27 cellular contexts compared by ENCODE assay signal in the genomic region with DNA sequence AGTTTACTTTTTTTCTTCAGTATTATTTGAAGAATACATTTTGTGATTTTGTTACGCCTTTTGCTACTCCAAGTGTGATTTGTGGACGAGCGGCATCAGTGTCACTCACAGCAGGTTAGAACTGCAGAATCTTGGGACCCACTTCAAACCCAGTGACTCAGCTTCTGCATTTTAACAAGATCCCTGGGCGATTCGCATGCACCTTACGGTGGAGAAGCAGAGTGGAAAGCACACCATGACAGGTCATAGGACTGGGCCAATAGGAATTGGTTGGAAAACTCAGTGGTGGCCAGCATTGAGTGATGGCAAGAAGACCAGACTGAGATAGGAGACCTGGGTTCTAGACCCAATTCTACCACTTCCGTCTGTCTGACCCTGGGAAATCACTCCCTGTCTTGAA. TPM values are rescaled to one million over a fixed set of nuclear protein-coding genes. Genes with fewer than 3 reads are reported as not detected.
DNase-seq lines count a peak whose midpoint lies in the region; ATAC-seq and TF ChIP-seq lines count a peak whose summit lies in the region.
"Had no signal": no experiment of that assay in that cellular context is flagged by ENCODE, and none has a peak within 500 bp of the region (broad histone marks: within the 10 kb centered on the region; RNA-seq: fewer than 3 reads in every experiment).

No MANE protein-coding gene starts in this region.

- no peaks in the 10 kb centered on the region for H3K27me3 ChIP-seq in MG63
- H3K27me3 ChIP-seq: breast epithelium, esophagus squamous epithelium, gastrocnemius medialis, right lobe of liver had no signal

- H3K9me3 ChIP-seq in MG63, result no peaks in the 10 kb centered on the region
- no peaks in the 10 kb centered on the region for H3K9me3 ChIP-seq in mucosa of descending colon
- H3K9me3 ChIP-seq: breast epithelium, esophagus squamous epithelium, gastrocnemius medialis, right lobe of liver had no signal

- H3K4me3 Mint-ChIP-seq in activated naive CD4-positive, alpha-beta T cell treated with anti-CD3 and anti-CD28 coated beads, Interleukin-2, amount 50 U/mL, for 24 hours, result no peak overlapping the region
- no peak overlapping the region for H3K4me3 Mint-ChIP-seq in activated naive CD8-positive, alpha-beta T cell treated with anti-CD3 and anti-CD28 coated beads for 36 hours
- H3K4me3 Mint-ChIP-seq: nephron progenitor cell, type B pancreatic cell had no signal

- DNase-seq in activated naive CD4-positive, alpha-beta T cell treated with Interleukin-2 at 50 U/mL for 16 hours, result no peak
- peak; percentile 26 for DNase-seq in MG63
- DNase-seq in activated naive CD8-positive, alpha-beta T cell treated with anti-CD3 and anti-CD28 coated beads for 36 hours, result no peak
- DNase-seq in sciatic nerve (ENCODE audit: low spot score), result no peak
- DNase-seq in mucosa of descending colon, result no peak
- no peak for DNase-seq in COLO668 (lab: John Stamatoyannopoulos, UW; ENCODE audit: unreplicated experiment)
- no peak for DNase-seq in GM10266 (ENCODE audit: extremely low spot score)
- DNase-seq: activated CD8-positive, alpha-beta memory T cell treated with anti-CD3 and anti-CD28 coated beads for 24 hours; esophagus squamous epithelium; NCI-H1105 treated with DMSO at 0.1 percent for 48 hours; NCI-H2029; NCI-H226; NCI-H748 treated with DMSO at 0.1 percent for 48 hours; nephron progenitor cell; right lobe of liver; RPMI8226; T1000 had no signal

- peak overlapping the region; percentile 24 for H3K27ac Mint-ChIP-seq in activated naive CD4-positive, alpha-beta T cell treated with anti-CD3 and anti-CD28 coated beads, Interleukin-2, amount 50 U/mL, for 24 hours
- H3K27ac Mint-ChIP-seq in activated naive CD8-positive, alpha-beta T cell treated with anti-CD3 and anti-CD28 coated beads for 36 hours, result peak overlapping the region; percentile 79
- H3K27ac Mint-ChIP-seq: nephron progenitor cell, type B pancreatic cell had no signal

- TF ChIP-seq CTCF in mucosa of descending colon (IDR thresholded peaks at IDR 0.05) (no peak), GM10266 (IDR thresholded peaks at IDR 0.05; ENCODE audit: control insufficient read depth, insufficient read depth, low read depth, missing control alignments) (no peak)

- H3K36me3 Mint-ChIP-seq in activated naive CD4-positive, alpha-beta T cell treated with anti-CD3 and anti-CD28 coated beads, Interleukin-2, amount 50 U/mL, for 24 hours, result peaks cover 3% of the 10 kb centered on the region
- H3K36me3 Mint-ChIP-seq in activated naive CD8-positive, alpha-beta T cell treated with anti-CD3 and anti-CD28 coated beads for 36 hours, result peaks cover 4% of the 10 kb centered on the region
- H3K36me3 Mint-ChIP-seq: type B pancreatic cell had no signal

- H3K36me3 ChIP-seq in MG63 (no peaks in the 10 kb centered on the region), mucosa of descending colon (ENCODE audit: low read depth) (no peaks in the 10 kb centered on the region)
- H3K36me3 ChIP-seq: breast epithelium, esophagus squamous epithelium, gastrocnemius medialis, right lobe of liver had no signal

- H3K4me1 ChIP-seq in mucosa of descending colon (ENCODE audit: low read depth), result no peaks in the 10 kb centered on the region
- H3K4me1 ChIP-seq: breast epithelium, gastrocnemius medialis, parathyroid adenoma, right lobe of liver had no signal

- no peaks in the 10 kb centered on the region for H3K9me3 Mint-ChIP-seq in activated naive CD4-positive, alpha-beta T cell treated with anti-CD3 and anti-CD28 coated beads, Interleukin-2, amount 50 U/mL, for 24 hours
- H3K9me3 Mint-ChIP-seq in activated naive CD8-positive, alpha-beta T cell treated with anti-CD3 and anti-CD28 coated beads for 36 hours, result peaks cover 4% of the 10 kb centered on the region
- H3K9me3 Mint-ChIP-seq: nephron progenitor cell had no signal

- ATAC-seq in sciatic nerve (peak; percentile 7), mucosa of descending colon (no peak)
- ATAC-seq: HCT116, left lobe of liver, right lobe of liver, SK-N-SH treated with all-trans-retinoic acid at 6 μM for 48 hours had no signal

- no peaks in the 10 kb centered on the region for H3K27me3 Mint-ChIP-seq in activated naive CD4-positive, alpha-beta T cell treated with anti-CD3 and anti-CD28 coated beads, Interleukin-2, amount 50 U/mL, for 24 hours
- peaks cover 2% of the 10 kb centered on the region for H3K27me3 Mint-ChIP-seq in activated naive CD8-positive, alpha-beta T cell treated with anti-CD3 and anti-CD28 coated beads for 36 hours
- H3K27me3 Mint-ChIP-seq: type B pancreatic cell had no signal

- intact Hi-C loops in sciatic nerve (cut with DNase I), result no loop called here
- intact Hi-C loops in mucosa of descending colon (cut with DNase I, micrococcal nuclease), result no loop called here

- H3K4me3 ChIP-seq in MG63 (no peak overlapping the region), mucosa of descending colon (no peak overlapping the region)
- H3K4me3 ChIP-seq: breast epithelium, coronary artery, esophagus squamous epithelium, gastrocnemius medialis, right lobe of liver had no signal

- H3K4me1 Mint-ChIP-seq in activated naive CD4-positive, alpha-beta T cell treated with anti-CD3 and anti-CD28 coated beads, Interleukin-2, amount 50 U/mL, for 24 hours, result peaks cover 49% of the 10 kb centered on the region
- peaks cover 62% of the 10 kb centered on the region for H3K4me1 Mint-ChIP-seq in activated naive CD8-positive, alpha-beta T cell treated with anti-CD3 and anti-CD28 coated beads for 36 hours
- H3K4me1 Mint-ChIP-seq: nephron progenitor cell had no signal

RNA-seq across cellular contexts. Expression of a gene that starts 26.3 kb away (rescaled TPM):
- not detected in 2 replicates for total RNA-seq in MG63 (2014; rRNA removed; shearing (Covaris generic); ENCODE audit: low replicate concordance)
- total RNA-seq in activated naive CD8-positive, alpha-beta T cell treated with anti-CD3 and anti-CD28 coated beads for 36 hours, result 10 to 100 TPM; 45.6 to 50.9 TPM
- total RNA-seq in sciatic nerve (0.67 TPM), mucosa of descending colon (under 1 TPM; 0.14 to 0.96 (median 0.51) TPM)
- total RNA-seq: gastrocnemius medialis, M059J, right lobe of liver had no signal

RNA-seq across cellular contexts. Expression of a gene that starts 42.7 kb away (rescaled TPM):
- not detected in 2 replicates for total RNA-seq in MG63 (2014; rRNA removed; shearing (Covaris generic); ENCODE audit: low replicate concordance)
- total RNA-seq in activated naive CD8-positive, alpha-beta T cell treated with anti-CD3 and anti-CD28 coated beads for 36 hours, result 100 to 1,000 TPM in 1 of 2 experiments, 10 to 100 TPM in 1; 99.2 to 101 TPM
- total RNA-seq in sciatic nerve (not detected), mucosa of descending colon (under 1 TPM; 0.36 to 0.49 (median 0.38) TPM)
- total RNA-seq: gastrocnemius medialis, M059J had no signal

Comparison
In these comparisons a context has a peak if more than half of its experiments do, and no peak if none do; other contexts are left out.
1. RNA of a gene that starts 26.3 kb away (total RNA-seq): 45.6 to 50.9 TPM in activated naive CD8-positive, alpha-beta T cell treated with anti-CD3 and anti-CD28 coated beads for 36 hours; 0.67 TPM in sciatic nerve (single experiment), 0.14 to 0.96 TPM in mucosa of descending colon and not detected in MG63; every median in the first group is over 10 times any median in the second.
2. RNA of a gene that starts 42.7 kb away (total RNA-seq): 99.2 to 101 TPM in activated naive CD8-positive, alpha-beta T cell treated with anti-CD3 and anti-CD28 coated beads for 36 hours; 0.36 to 0.49 TPM in mucosa of descending colon, not detected in sciatic nerve (single experiment) and not detected in MG63; every median in the first group is over 10 times any median in the second.